In the genomic region with DNA sequence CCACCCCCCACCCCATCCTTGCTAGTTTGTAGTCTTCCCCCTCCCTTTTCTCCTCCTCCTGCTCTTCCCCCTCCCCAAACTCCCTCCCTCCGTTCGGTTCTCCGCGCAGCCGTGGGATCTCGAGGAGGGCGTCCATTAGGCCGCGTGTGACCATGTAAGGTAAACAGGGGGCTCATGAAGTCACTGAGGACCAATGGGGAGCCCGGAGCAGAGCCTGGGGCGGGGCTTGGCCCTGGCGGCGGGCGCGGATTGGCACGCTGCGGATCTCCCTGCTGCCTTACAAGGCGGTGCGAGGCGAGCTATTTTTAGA, we compare ENCODE assay signal across 8 cellular contexts. TPM values are rescaled to one million over a fixed set of nuclear protein-coding genes. Genes with fewer than 3 reads are reported as not detected.
DNase-seq lines count a peak whose midpoint lies in the region; ATAC-seq, FAIRE-seq and TF ChIP-seq lines count a peak whose summit lies in the region.

No MANE protein-coding gene starts in this region.

- TF ChIP-seq CTCF in DND-41 (IDR thresholded peaks at IDR 0.05; ENCODE audit: borderline replicate concordance, extremely low read depth, low read length, poor library complexity, severe bottlenecking): no peak

- H3K27ac ChIP-seq in DND-41 (ENCODE audit: low read length): peak overlapping the region; percentile 92

- H3K4me1 ChIP-seq in DND-41 (ENCODE audit: insufficient read depth, low read length): peaks cover 30% of the 10 kb centered on the region

- no peak for TF ChIP-seq POLR2A in H54 (IDR thresholded peaks at IDR 0.05; ENCODE audit: low read depth, low read length)

- H3K79me2 ChIP-seq in DND-41 (ENCODE audit: insufficient read depth, low read length): no peaks in the 10 kb centered on the region

- peaks cover 49% of the 10 kb centered on the region for H3K27me3 ChIP-seq in DND-41 (ENCODE audit: insufficient read depth, low read length, poor library complexity)

- DNase-seq in DND-41 (peak; percentile 95), H54 (ENCODE audit: insufficient read length, low spot score) (peak; percentile 90), LoVo (ENCODE audit: low spot score) (peak; percentile 98), SIG-M5 (lab: John Stamatoyannopoulos, UW) (peak; percentile 96), fibroblast of the conjunctiva (ENCODE audit: low read depth) (peak; percentile 100)
- peak; percentile 85 for DNase-seq in activated gamma-delta T cell treated with anti-CD3 and anti-CD28 coated beads, Interleukin-2, amount 50 U/mL, for 16 hours (ENCODE audit: low read depth)
- peak; percentile 98 for DNase-seq in natural killer cell treated with Interleukin-12 subunit alpha and Interleukin-12 subunit beta and Interleukin-15 and Interleukin-18, amount 100 ng/mL, for 72 hours (ENCODE audit: low spot score)
- peak; percentile 92 to 98 (median 97) for DNase-seq in stimulated activated naive CD4-positive, alpha-beta T cell (lab: John Stamatoyannopoulos, UW)

- peak overlapping the region; percentile 81 for H3K4me2 ChIP-seq in DND-41 (ENCODE audit: insufficient read depth, low read length)

- peaks cover 5 to 8% of the 10 kb centered on the region in 2 donors for H3K27me3 Mint-ChIP-seq in natural killer cell treated with Interleukin-12 subunit alpha and Interleukin-12 subunit beta and Interleukin-15 and Interleukin-18, amount 100 ng/mL, for 72 hours

- no peaks in the 10 kb centered on the region for H3K9me3 Mint-ChIP-seq in natural killer cell treated with Interleukin-12 subunit alpha and Interleukin-12 subunit beta and Interleukin-15 and Interleukin-18, amount 100 ng/mL, for 72 hours

- H3K36me3 ChIP-seq in DND-41 (ENCODE audit: insufficient read depth, low read length): no peaks in the 10 kb centered on the region

- H3K27ac Mint-ChIP-seq in natural killer cell treated with Interleukin-12 subunit alpha and Interleukin-12 subunit beta and Interleukin-15 and Interleukin-18, amount 100 ng/mL, for 72 hours: peak overlapping the region; percentile 83 to 92

- H3K36me3 Mint-ChIP-seq in natural killer cell treated with Interleukin-12 subunit alpha and Interleukin-12 subunit beta and Interleukin-15 and Interleukin-18, amount 100 ng/mL, for 72 hours: no peaks in the 10 kb centered on the region

- peak overlapping the region; percentile 92 for H3K4me3 Mint-ChIP-seq in natural killer cell treated with Interleukin-12 subunit alpha and Interleukin-12 subunit beta and Interleukin-15 and Interleukin-18, amount 100 ng/mL, for 72 hours

- FAIRE-seq in H54 (lab: Jason Lieb, UNC): peak; percentile 6

- peaks cover 8% of the 10 kb centered on the region; the same call in 1 of the 2 replicates for H4K20me1 ChIP-seq in DND-41 (ENCODE audit: insufficient read depth, low read length)

- H3K4me3 ChIP-seq in DND-41 (ENCODE audit: low read depth in 1 of 2, low read length in 2 of 2): peak overlapping the region; percentile 56 to 67; a peak in 3 of 4 replicates

- H3K9ac ChIP-seq in DND-41 (ENCODE audit: low read depth, low read length): peak overlapping the region; percentile 99

- peaks cover 40 to 42% of the 10 kb centered on the region in 2 donors for H3K4me1 Mint-ChIP-seq in natural killer cell treated with Interleukin-12 subunit alpha and Interleukin-12 subunit beta and Interleukin-15 and Interleukin-18, amount 100 ng/mL, for 72 hours (ENCODE audit: low read depth in 2 of 2)

- H3K9me3 ChIP-seq in DND-41 (ENCODE audit: insufficient read depth, low read length, severe bottlenecking): no peaks in the 10 kb centered on the region

- peak; percentile 97 for ATAC-seq in DND-41 (ENCODE audit: insufficient read depth, low read depth)
- peak; percentile 97 for ATAC-seq in natural killer cell treated with Interleukin-12 subunit alpha and Interleukin-12 subunit beta and Interleukin-15 and Interleukin-18, amount 100 ng/mL, for 72 hours

- H2AFZ ChIP-seq in DND-41 (ENCODE audit: low read depth, low read length): peak overlapping the region; percentile 92

RNA-seq across cellular contexts. Expression of gene KLF7, which starts 0.2 kb away (rescaled TPM):
- 10 to 100 TPM; 13.3 to 49.1 TPM for total RNA-seq in natural killer cell treated with Interleukin-12 subunit alpha and Interleukin-12 subunit beta and Interleukin-15 and Interleukin-18, amount 100 ng/mL, for 72 hours

Comparison
In these comparisons a context has a peak if more than half of its experiments do, and no peak if none do; other contexts are left out.
1. Peak in every context shown above with its lines: DNase-seq, ATAC-seq, H3K4me3 ChIP-seq and H3K27ac ChIP-seq.